18 cellular contexts compared by ENCODE assay signal in the genomic region with DNA sequence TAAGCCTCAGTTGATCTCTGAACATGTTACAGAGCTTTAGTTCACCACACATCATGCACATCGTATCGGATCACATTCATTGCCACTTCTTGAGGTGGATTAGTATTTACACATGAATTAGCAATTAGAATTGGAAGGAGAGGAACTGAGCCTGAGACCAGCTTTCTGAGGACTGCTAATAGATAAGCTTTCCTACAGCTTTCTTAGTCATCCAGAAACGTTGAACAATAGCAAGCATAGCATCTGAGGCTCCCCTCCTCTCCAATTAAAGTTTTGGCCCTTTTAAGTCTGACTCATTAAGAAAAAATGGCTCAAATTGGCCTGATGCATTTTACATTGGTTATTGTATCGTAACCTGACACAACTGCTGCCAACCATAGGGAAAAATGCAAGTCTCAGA.
A peak's percentile ranks its signal among the peaks of the same experiment; 100 is the strongest.
DNase-seq lines count a peak whose midpoint lies in the region; TF ChIP-seq lines count a peak whose summit lies in the region.
"Had no signal": no experiment of that assay in that cellular context is flagged by ENCODE, and none has a peak within 500 bp of the region (broad histone marks: within the 10 kb centered on the region; RNA-seq: fewer than 3 reads in every experiment).

No MANE protein-coding gene starts in this region.

- no peak for TF ChIP-seq CTCF in astrocyte of the spinal cord (IDR thresholded peaks at IDR 0.05; ENCODE audit: low read depth, low read length)

- peak; percentile 25 for DNase-seq in GM03348 (ENCODE audit: low spot score)
- peak; percentile 86 for DNase-seq in NCI-H82 (lab: John Stamatoyannopoulos, UW)
- peak; percentile 45 for DNase-seq in astrocyte of the spinal cord (ENCODE audit: low read depth, low spot score)
- peak; percentile 34 for DNase-seq in non-pigmented ciliary epithelial cell (ENCODE audit: low read depth)
- DNase-seq in NCI-H526 treated with DMSO at 0.1 percent for 48 hours (lab: John Stamatoyannopoulos, UW) = no peak
- DNase-seq in NCI-H1694 (lab: John Stamatoyannopoulos, UW) = no peak
- DNase-seq in NCI-H1930 (lab: John Stamatoyannopoulos, UW) = no peak
- no peak for DNase-seq in activated naive CD8-positive, alpha-beta T cell treated with anti-CD3 and anti-CD28 coated beads for 36 hours
- DNase-seq: DMS53, IMR-90, Karpas-422, MM.1S, NCI-H1092 treated with DMSO at 0.1 percent for 48 hours, NCI-H2171, NCI-H446 treated with DMSO at 0.1 percent for 48 hours, NCI-H748 treated with DMSO at 0.1 percent for 48 hours, PC-9, SW 1271 had no signal

- peaks cover 7% of the 10 kb centered on the region for H3K9me3 Mint-ChIP-seq in activated naive CD8-positive, alpha-beta T cell treated with anti-CD3 and anti-CD28 coated beads for 36 hours

- no peaks in the 10 kb centered on the region for H3K4me1 Mint-ChIP-seq in activated naive CD8-positive, alpha-beta T cell treated with anti-CD3 and anti-CD28 coated beads for 36 hours

- no peak overlapping the region for H3K4me3 ChIP-seq in astrocyte of the spinal cord (ENCODE audit: low read depth, low read length)
- H3K4me3 ChIP-seq: PC-9 had no signal

- in situ Hi-C loops in astrocyte of the spinal cord (cut with HindIII; ENCODE audit: low sequenced_read_pairs) = no loop called here

- no peak overlapping the region for H3K27ac Mint-ChIP-seq in activated naive CD8-positive, alpha-beta T cell treated with anti-CD3 and anti-CD28 coated beads for 36 hours

- no peaks in the 10 kb centered on the region for H3K36me3 Mint-ChIP-seq in activated naive CD8-positive, alpha-beta T cell treated with anti-CD3 and anti-CD28 coated beads for 36 hours

- H3K4me3 Mint-ChIP-seq in activated naive CD8-positive, alpha-beta T cell treated with anti-CD3 and anti-CD28 coated beads for 36 hours = no peak overlapping the region

- no peaks in the 10 kb centered on the region for H3K27me3 Mint-ChIP-seq in activated naive CD8-positive, alpha-beta T cell treated with anti-CD3 and anti-CD28 coated beads for 36 hours

Comparison
In these comparisons a context has a peak if more than half of its experiments do, and no peak if none do; other contexts are left out.
1. DNase-seq: peak in GM03348 (single experiment), NCI-H82 (single experiment), astrocyte of the spinal cord (single experiment) and non-pigmented ciliary epithelial cell (single experiment); none in NCI-H526 treated with DMSO at 0.1 percent for 48 hours (single experiment), NCI-H1694 (single experiment), NCI-H1930 (0 of 2) and activated naive CD8-positive, alpha-beta T cell treated with anti-CD3 and anti-CD28 coated beads for 36 hours (single experiment).